Comparison of ENCODE assay signal across 20 cellular contexts in genomic region chr13:86002921-86003488, GRCh38.
A peak's percentile ranks its signal among the peaks of the same experiment; 100 is the strongest.
DNase-seq lines count a peak whose midpoint lies in the region; ATAC-seq and TF ChIP-seq lines count a peak whose summit lies in the region.
"Had no signal": no experiment of that assay in that cellular context is flagged by ENCODE, and none has a peak within 500 bp of the region (broad histone marks: within the 10 kb centered on the region; RNA-seq: fewer than 3 reads in every experiment).

No MANE protein-coding gene starts in this region.

- no peaks in the 10 kb centered on the region for H3K4me1 ChIP-seq in endodermal cell (ENCODE audit: control insufficient read depth, insufficient read depth, low read length)
- H3K4me1 ChIP-seq: right atrium auricular region, SJCRH30, tibial nerve had no signal

- TF ChIP-seq CTCF in endodermal cell (conservative IDR thresholded peaks at IDR 0.05) (no peak), retinal pigment epithelial cell (conservative IDR thresholded peaks at IDR 0.05; ENCODE audit: low read depth, low read length) (no peak)

- no peak overlapping the region for H3K9ac ChIP-seq in endodermal cell (ENCODE audit: extremely low read depth, low read length, poor library complexity, severe bottlenecking)

- peak overlapping the region; percentile 0 for H3K27ac ChIP-seq in endodermal cell (ENCODE audit: low read depth, low read length)
- H3K27ac ChIP-seq: neutrophil, right atrium auricular region, SJCRH30, tibial nerve had no signal

- H3K36me3 ChIP-seq in endodermal cell (ENCODE audit: control insufficient read depth, insufficient read depth, low read length), result no peaks in the 10 kb centered on the region
- H3K36me3 ChIP-seq: MG63, neutrophil, right atrium auricular region, SJCRH30 had no signal

- DNase-seq in NCI-H1436 treated with DMSO at 0.1 percent for 48 hours (lab: John Stamatoyannopoulos, UW) (peak; percentile 1), NCI-H1436 (lab: John Stamatoyannopoulos, UW) (no peak), NCI-H510A treated with DMSO at 0.1 percent for 48 hours (lab: John Stamatoyannopoulos, UW) (peak; percentile 90), endodermal cell (no peak), retinal pigment epithelial cell (ENCODE audit: low read depth) (peak; percentile 54), head of caudate nucleus (no peak)
- DNase-seq in activated CD4-positive, CD25-positive, alpha-beta regulatory T cell (lab: John Stamatoyannopoulos, UW), result no peak
- DNase-seq: 8988T; MG63; NCI-H2171 treated with DMSO at 0.1 percent for 48 hours; stimulated activated naive CD4-positive, alpha-beta T cell had no signal

- peak overlapping the region; percentile 64 for H3K27ac Mint-ChIP-seq in endodermal cell
- H3K27ac Mint-ChIP-seq: activated naive CD8-positive, alpha-beta T cell; activated T-helper 1 cell treated with anti-CD3 and anti-CD28 coated beads, Interleukin-12 subunit alpha, Interleukin-12 subunit beta, Interleukin-2, Interleukin-4 antibody, amounts not matched to agents 30 ng/mL and 10 ng/mL and 1 ng/mL, durations not matched to agents 14 hours and 24 hours and 36 hours; mesothelial cell of epicardium had no signal

- no peak for ATAC-seq in GM21528 (IDR thresholded peaks at IDR 0.05; ENCODE audit: low FRiP score, unreplicated experiment)
- ATAC-seq: activated CD4-positive, CD25-positive, alpha-beta regulatory T cell treated with anti-CD3 and anti-CD28 coated beads, Interleukin-2, amount 50 U/mL, for 24 hours had no signal

- no peaks in the 10 kb centered on the region for H3K36me3 Mint-ChIP-seq in endodermal cell (ENCODE audit: low read depth)
- H3K36me3 Mint-ChIP-seq: activated naive CD8-positive, alpha-beta T cell; mesothelial cell of epicardium had no signal

- H3K27me3 Mint-ChIP-seq in endodermal cell (ENCODE audit: insufficient read depth), result no peaks in the 10 kb centered on the region
- H3K27me3 Mint-ChIP-seq: activated naive CD8-positive, alpha-beta T cell had no signal

- intact Hi-C loops in head of caudate nucleus (cut with DNase I), result no loop called here

- no peak overlapping the region for H3K4me3 ChIP-seq in endodermal cell (ENCODE audit: low read length)
- no peak overlapping the region for H3K4me3 ChIP-seq in retinal pigment epithelial cell (ENCODE audit: low read length)
- H3K4me3 ChIP-seq: MG63, right atrium auricular region, SJCRH30, tibial nerve had no signal

- H3K4me1 Mint-ChIP-seq in endodermal cell, result peaks cover 9% of the 10 kb centered on the region
- H3K4me1 Mint-ChIP-seq: mesothelial cell of epicardium had no signal

- no peaks in the 10 kb centered on the region for H3K9me3 Mint-ChIP-seq in endodermal cell
- H3K9me3 Mint-ChIP-seq: mesothelial cell of epicardium had no signal

- 62 to 90% methylated on average over 2 to 3 of the region's 3 CpGs for WGBS in endodermal cell (ENCODE audit: insufficient coverage in 1 of 2, insufficient read length in 1 of 2), 2 experiments

- no peaks in the 10 kb centered on the region for H3K9me3 ChIP-seq in endodermal cell (ENCODE audit: control insufficient read depth, low read length)
- H3K9me3 ChIP-seq: MG63, neutrophil, right atrium auricular region, SJCRH30, tibial nerve had no signal

- no peak overlapping the region for H3K4me3 Mint-ChIP-seq in endodermal cell
- H3K4me3 Mint-ChIP-seq: activated naive CD8-positive, alpha-beta T cell; activated T-helper 1 cell treated with anti-CD3 and anti-CD28 coated beads, Interleukin-12 subunit alpha, Interleukin-12 subunit beta, Interleukin-2, Interleukin-4 antibody, amounts not matched to agents 30 ng/mL and 10 ng/mL and 1 ng/mL, durations not matched to agents 14 hours and 24 hours and 36 hours; mesothelial cell of epicardium had no signal

- no peaks in the 10 kb centered on the region for H3K27me3 ChIP-seq in endodermal cell (ENCODE audit: control insufficient read depth, insufficient read depth, low read length, poor library complexity, severe bottlenecking)
- H3K27me3 ChIP-seq: MG63, neutrophil, right atrium auricular region, SJCRH30, tibial nerve had no signal

Comparison
In these comparisons a context has a peak if more than half of its experiments do, and no peak if none do; other contexts are left out.
1. DNase-seq: peak in NCI-H1436 treated with DMSO at 0.1 percent for 48 hours (single experiment), NCI-H510A treated with DMSO at 0.1 percent for 48 hours (single experiment) and retinal pigment epithelial cell (single experiment); none in NCI-H1436 (single experiment), endodermal cell (single experiment), activated CD4-positive, CD25-positive, alpha-beta regulatory T cell (0 of 4) and head of caudate nucleus (0 of 42).